ENCODE assay signal across 21 cellular contexts in genomic region chr14:72165151-72165715, GRCh38.
"Had no signal": no experiment of that assay in that cellular context is flagged by ENCODE, and none has a peak within 500 bp of the region (broad histone marks: within the 10 kb centered on the region; RNA-seq: fewer than 3 reads in every experiment).

No MANE protein-coding gene starts in this region.

- H3K4me3 ChIP-seq: gastrocnemius medialis, left lung, transverse colon, vagina had no signal

- ATAC-seq: activated T-cell treated with anti-CD3 and anti-CD28 coated beads, Interleukin-2, amount 50 U/mL, for 4 hours; esophagus mucosa; gastrocnemius medialis; left lung had no signal

- H3K4me1 Mint-ChIP-seq: activated naive CD4-positive, alpha-beta T cell treated with anti-CD3 and anti-CD28 coated beads, Interleukin-2, amount 10 ng/mL, durations not matched to agents 7 days and 5 days; central memory CD8-positive, alpha-beta T cell; mesothelial cell of epicardium; nephron had no signal

- H3K4me3 Mint-ChIP-seq: activated naive CD4-positive, alpha-beta T cell treated with anti-CD3 and anti-CD28 coated beads, Interleukin-2, amount 10 ng/mL, durations not matched to agents 7 days and 5 days; activated naive CD8-positive, alpha-beta T cell treated with anti-CD3 and anti-CD28 coated beads, Interleukin-2, amount 50 U/mL, for 24 hours; activated T-cell treated with anti-CD3 and anti-CD28 coated beads, Interleukin-2, amount 50 U/mL, for 4 hours; central memory CD8-positive, alpha-beta T cell; mesothelial cell of epicardium; nephron had no signal

- H3K36me3 ChIP-seq: brain microvascular endothelial cell, gastrocnemius medialis, left lung, transverse colon, vagina had no signal

- H3K27me3 ChIP-seq: brain microvascular endothelial cell, gastrocnemius medialis, left lung, transverse colon, vagina had no signal

- H3K9me3 ChIP-seq: gastrocnemius medialis, left lung, transverse colon, vagina had no signal

- H3K4me1 ChIP-seq: gastrocnemius medialis, left lung, transverse colon, vagina had no signal

- DNase-seq: activated CD4-positive, alpha-beta T cell treated with anti-CD3 and anti-CD28 coated beads, Interleukin-2, amount 50 U/mL, for 1 hour; activated CD4-positive, CD25-positive, alpha-beta regulatory T cell treated with anti-CD3 and anti-CD28 coated beads, Interleukin-2, amount 50 U/mL, for 72 hours; activated CD8-positive, alpha-beta memory T cell treated with anti-CD3 and anti-CD28 coated beads, Interleukin-2, amount 50 U/mL, for 4 hours; activated naive CD4-positive, alpha-beta T cell treated with anti-CD3 and anti-CD28 coated beads, Interleukin-2, amount 10 ng/mL, durations not matched to agents 7 days and 5 days; activated naive CD8-positive, alpha-beta T cell treated with anti-CD3 and anti-CD28 coated beads, Interleukin-2, amount 50 U/mL, for 24 hours; activated T-cell treated with anti-CD3 and anti-CD28 coated beads, Interleukin-2, amount 50 U/mL, for 4 hours; brain microvascular endothelial cell; cortex of kidney; gastrocnemius medialis; left lung; posterior cingulate gyrus; retina; stimulated activated CD4-positive, alpha-beta T cell treated with anti-CD3 and anti-CD28 coated beads, Interleukin-2, amount 100 ng/mL, for 24 hours; stimulated activated naive CD8-positive, alpha-beta T cell treated with anti-CD3 and anti-CD28 coated beads, Interleukin-15, Interleukin-2, amounts not matched to agents 100 U/mL and 50 U/mL, for 24 hours; substantia nigra; transverse colon had no signal

- H3K27ac ChIP-seq: brain microvascular endothelial cell, gastrocnemius medialis, left lung, transverse colon, vagina had no signal

- H3K9me3 Mint-ChIP-seq: activated naive CD4-positive, alpha-beta T cell treated with anti-CD3 and anti-CD28 coated beads, Interleukin-2, amount 10 ng/mL, durations not matched to agents 7 days and 5 days; activated T-cell treated with anti-CD3 and anti-CD28 coated beads, Interleukin-2, amount 50 U/mL, for 4 hours; central memory CD8-positive, alpha-beta T cell; nephron had no signal

- H3K36me3 Mint-ChIP-seq: activated naive CD4-positive, alpha-beta T cell treated with anti-CD3 and anti-CD28 coated beads, Interleukin-2, amount 10 ng/mL, durations not matched to agents 7 days and 5 days; mesothelial cell of epicardium had no signal

- H3K27ac Mint-ChIP-seq: activated naive CD4-positive, alpha-beta T cell treated with anti-CD3 and anti-CD28 coated beads, Interleukin-2, amount 10 ng/mL, durations not matched to agents 7 days and 5 days; activated naive CD8-positive, alpha-beta T cell treated with anti-CD3 and anti-CD28 coated beads, Interleukin-2, amount 50 U/mL, for 24 hours; mesothelial cell of epicardium; nephron had no signal
